In the genomic region with DNA sequence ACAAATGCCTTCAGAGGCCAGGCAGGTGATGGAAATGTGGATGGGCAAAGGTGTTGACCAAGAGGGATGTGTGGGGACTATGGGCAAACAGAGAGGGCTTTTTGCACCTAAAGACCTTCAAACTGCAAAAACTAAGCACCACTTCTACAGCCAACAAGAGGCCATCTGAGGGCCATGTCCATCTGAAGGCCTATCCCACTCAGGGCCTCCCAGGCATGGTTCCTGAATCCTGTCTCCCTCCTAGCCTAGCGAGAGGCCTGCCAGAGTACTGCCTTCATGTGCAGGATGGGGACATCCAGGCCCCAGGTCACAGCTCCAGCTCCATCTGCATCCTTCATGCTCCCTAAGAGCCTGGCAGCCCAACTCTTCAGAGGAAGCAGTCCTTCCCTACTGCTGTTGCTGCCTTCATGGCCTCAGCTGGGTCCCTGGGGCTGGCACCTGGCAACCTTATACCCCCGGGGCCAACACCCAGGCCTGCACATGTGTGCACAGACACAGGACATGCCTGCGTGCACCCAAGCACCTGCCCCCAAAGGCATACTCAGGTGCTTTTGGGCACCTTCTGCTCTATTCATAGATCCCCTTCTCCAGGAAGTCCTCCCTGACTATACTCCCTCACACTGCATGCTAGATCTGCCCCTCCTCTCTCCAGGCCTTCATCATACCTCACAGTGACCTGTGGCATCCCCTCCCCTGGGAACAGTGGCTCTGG, we compare ENCODE assay signal across 27 cellular contexts.
DNase-seq lines count a peak whose midpoint lies in the region; ATAC-seq and TF ChIP-seq lines count a peak whose summit lies in the region.
"Had no signal": no experiment of that assay in that cellular context is flagged by ENCODE, and none has a peak within 500 bp of the region (broad histone marks: within the 10 kb centered on the region; RNA-seq: fewer than 3 reads in every experiment).

No MANE protein-coding gene starts in this region.

- no peaks in the 10 kb centered on the region for H3K36me3 Mint-ChIP-seq in IgD-negative memory B cell
- no peaks in the 10 kb centered on the region for H3K36me3 Mint-ChIP-seq in stimulated activated memory B cell treated with anti-CD40 and anti-IgM and Interleukin-4, amounts not matched to agents 10 μg/mL and 1 μg/mL and 100 μg/mL, for 72 hours
- H3K36me3 Mint-ChIP-seq: naive thymus-derived CD4-positive, alpha-beta T cell had no signal

- no peak overlapping the region for H3K4me3 ChIP-seq in esophagus muscularis mucosa
- H3K4me3 ChIP-seq: gastrocnemius medialis, tibial artery had no signal

- no peaks in the 10 kb centered on the region for H3K9me3 Mint-ChIP-seq in IgD-negative memory B cell
- H3K9me3 Mint-ChIP-seq in stimulated activated memory B cell treated with anti-CD40 and anti-IgM and Interleukin-4, amounts not matched to agents 10 μg/mL and 1 μg/mL and 100 μg/mL, for 72 hours = no peaks in the 10 kb centered on the region
- H3K9me3 Mint-ChIP-seq: naive thymus-derived CD4-positive, alpha-beta T cell had no signal

- peaks cover 0 to 5% (median 0%) of the 10 kb centered on the region in 4 donors for H3K4me1 ChIP-seq in esophagus muscularis mucosa
- H3K4me1 ChIP-seq: gastrocnemius medialis, tibial artery had no signal

- no peaks in the 10 kb centered on the region for H3K36me3 ChIP-seq in esophagus muscularis mucosa
- H3K36me3 ChIP-seq: gastrocnemius medialis, tibial artery had no signal

- no peak overlapping the region for H3K27ac ChIP-seq in esophagus muscularis mucosa (replicated peaks in 1 of 4)
- H3K27ac ChIP-seq: 22Rv1, gastrocnemius medialis, tibial artery had no signal

- H3K27me3 Mint-ChIP-seq in IgD-negative memory B cell = peaks cover 2% of the 10 kb centered on the region
- H3K27me3 Mint-ChIP-seq in stimulated activated memory B cell treated with anti-CD40 and anti-IgM and Interleukin-4, amounts not matched to agents 10 μg/mL and 1 μg/mL and 100 μg/mL, for 72 hours = no peaks in the 10 kb centered on the region

- DNase-seq in activated CD4-positive, CD25-positive, alpha-beta regulatory T cell treated with anti-CD3 and anti-CD28 coated beads, Interleukin-2, amount 50 U/mL, for 72 hours = peak; percentile 20
- DNase-seq in esophagus muscularis mucosa (ENCODE audit: extremely low spot score) (peak; percentile 60), NCI-H2081 (lab: John Stamatoyannopoulos, UW) (no peak), dedifferentiated amniotic fluid mesenchymal stem cell (ENCODE audit: extremely low spot score) (no peak)
- DNase-seq: activated CD4-positive, CD25-positive, alpha-beta regulatory T cell; activated naive CD4-positive, alpha-beta T cell; AML-193; amygdala; effector CD8-positive, alpha-beta T cell; EL; gastrocnemius medialis; kidney; mesendoderm; NCI-H1092; NCI-H1930; NCI-H446 treated with DMSO at 0.1 percent for 48 hours; stimulated activated CD4-positive, alpha-beta T cell treated with anti-CD3 and anti-CD28 coated beads, Interleukin-1b, Interleukin-23, amount 100 ng/mL, for 48 hours; stimulated activated naive CD4-positive, alpha-beta T cell had no signal

- no peaks in the 10 kb centered on the region for H3K9me3 ChIP-seq in esophagus muscularis mucosa
- H3K9me3 ChIP-seq: gastrocnemius medialis, tibial artery had no signal

- 85% methylated on average over 3 of the region's 3 CpGs for WGBS in esophagus muscularis mucosa

- TF ChIP-seq EP300 in esophagus muscularis mucosa (IDR thresholded peaks at IDR 0.05) = no peak

- ATAC-seq in activated CD4-positive, CD25-positive, alpha-beta regulatory T cell treated with anti-CD3 and anti-CD28 coated beads, Interleukin-2, amount 50 U/mL, for 24 hours = no peak
- ATAC-seq in stimulated activated memory B cell treated with anti-CD40 and anti-IgM and Interleukin-4, amounts not matched to agents 10 μg/mL and 1 μg/mL and 100 μg/mL, for 72 hours = peak; percentile 66
- ATAC-seq in GM19455 (IDR thresholded peaks at IDR 0.05; ENCODE audit: unreplicated experiment) = no peak
- ATAC-seq: esophagus mucosa; gastrocnemius medialis; naive thymus-derived CD4-positive, alpha-beta T cell; SK-N-SH treated with all-trans-retinoic acid at 6 μM for 48 hours had no signal

- peaks cover 13 to 16% (median 15%) of the 10 kb centered on the region in 3 donors for H3K4me1 Mint-ChIP-seq in IgD-negative memory B cell
- H3K4me1 Mint-ChIP-seq in stimulated activated memory B cell treated with anti-CD40 and anti-IgM and Interleukin-4, amounts not matched to agents 10 μg/mL and 1 μg/mL and 100 μg/mL, for 72 hours = peaks cover 11% of the 10 kb centered on the region

- intact Hi-C loops in esophagus muscularis mucosa (cut with DNase I) = no loop called here

- TF ChIP-seq CTCF in esophagus muscularis mucosa (IDR thresholded peaks at IDR 0.05) = no peak

- H3K4me3 Mint-ChIP-seq in IgD-negative memory B cell = peak overlapping the region in 1 of 4 donors; percentile 88
- H3K4me3 Mint-ChIP-seq in stimulated activated memory B cell treated with anti-CD40 and anti-IgM and Interleukin-4, amounts not matched to agents 10 μg/mL and 1 μg/mL and 100 μg/mL, for 72 hours = no peak overlapping the region
- H3K4me3 Mint-ChIP-seq: naive thymus-derived CD4-positive, alpha-beta T cell had no signal

- H3K27me3 ChIP-seq in esophagus muscularis mucosa = peaks cover 0 to 26% (median 3%) of the 10 kb centered on the region in 4 donors

- peak overlapping the region in 2 of 3 donors; percentile 23 to 42 for H3K27ac Mint-ChIP-seq in IgD-negative memory B cell
- no peak overlapping the region for H3K27ac Mint-ChIP-seq in stimulated activated memory B cell treated with anti-CD40 and anti-IgM and Interleukin-4, amounts not matched to agents 10 μg/mL and 1 μg/mL and 100 μg/mL, for 72 hours

- TF ChIP-seq POLR2A in esophagus muscularis mucosa (IDR thresholded peaks at IDR 0.05; ENCODE audit: low read depth) = no peak

Comparison
In these comparisons a context has a peak if more than half of its experiments do, and no peak if none do; other contexts are left out.
1. DNase-seq: peak in activated CD4-positive, CD25-positive, alpha-beta regulatory T cell treated with anti-CD3 and anti-CD28 coated beads, Interleukin-2, amount 50 U/mL, for 72 hours (single experiment) and esophagus muscularis mucosa (single experiment); none in NCI-H2081 (0 of 2) and dedifferentiated amniotic fluid mesenchymal stem cell (single experiment).